8 cellular contexts compared by ENCODE assay signal in genomic region chr4:102430511-102430910, GRCh38.
A peak's percentile ranks its signal among the peaks of the same experiment; 100 is the strongest.
DNase-seq lines count a peak whose midpoint lies in the region; ATAC-seq and TF ChIP-seq lines count a peak whose summit lies in the region.

No MANE protein-coding gene starts in this region.

- intact Hi-C loops in Right ventricle myocardium superior (cut with DNase I): no loop called here

- H3K36me3 Mint-ChIP-seq in T-cell: no peaks in the 10 kb centered on the region

- H3K36me3 ChIP-seq in right atrium auricular region: no peaks in the 10 kb centered on the region

- H3K27me3 ChIP-seq in right atrium auricular region: no peaks in the 10 kb centered on the region

- H3K27ac Mint-ChIP-seq in T-cell: peak overlapping the region in 1 of 2 donors; percentile 80

- H3K4me1 ChIP-seq in right atrium auricular region: no peaks in the 10 kb centered on the region

- H3K27me3 Mint-ChIP-seq in T-cell: no peaks in the 10 kb centered on the region

- no peak for DNase-seq in right atrium auricular region (ENCODE audit: low spot score)
- DNase-seq in Right ventricle myocardium superior: no peak
- DNase-seq in T-cell: no peak
- peak; percentile 35 for DNase-seq in fibroblast of villous mesenchyme (ENCODE audit: low read depth)
- DNase-seq in retinal pigment epithelial cell (ENCODE audit: low read depth): no peak
- DNase-seq in NCI-H146 (lab: John Stamatoyannopoulos, UW): no peak
- no peak for DNase-seq in effector CD4-positive, alpha-beta T cell
- DNase-seq in activated gamma-delta T cell treated with Interleukin-2 at 50 U/mL for 16 hours: no peak

- no peaks in the 10 kb centered on the region for H3K9me3 ChIP-seq in right atrium auricular region

- peak overlapping the region; percentile 38 to 66 for H3K27ac ChIP-seq in right atrium auricular region

- CTCF ChIA-PET in T-cell (lab: Charles Lee): interaction anchor here (0.5 to 3.1 kb wide), 71 partner anchors 10 to 1477 kb away, joined by 3 to 17 read pairs (median 4); partner anchors contain the start of genes BDH2 (in 1 of the 2), CISD2 (in 1 of the 2), NFKB1 (in 1 of the 2) and SLC39A8 (in 1 of the 2)

- H3K4me3 ChIP-seq in right atrium auricular region (peak overlapping the region; percentile 44 to 61), fibroblast of villous mesenchyme (ENCODE audit: low read depth, low read length) (peak overlapping the region; percentile 65), retinal pigment epithelial cell (ENCODE audit: low read length) (peak overlapping the region; percentile 66)

- H3K9me3 Mint-ChIP-seq in T-cell: no peaks in the 10 kb centered on the region

- TF ChIP-seq CTCF in right atrium auricular region (IDR thresholded peaks at IDR 0.05) (no peak), fibroblast of villous mesenchyme (IDR thresholded peaks at IDR 0.05; ENCODE audit: insufficient read depth, low read depth, low read length) (no peak), retinal pigment epithelial cell (conservative IDR thresholded peaks at IDR 0.05; ENCODE audit: low read depth, low read length) (no peak)

- H3K4me3 Mint-ChIP-seq in T-cell: peak overlapping the region; percentile 87 to 92 (median 89)

- H3K4me1 Mint-ChIP-seq in T-cell: peaks cover 0 to 7% (median 5%) of the 10 kb centered on the region in 3 donors

- ATAC-seq in Right ventricle myocardium superior (ENCODE audit: poor library complexity) (no peak), T-cell (replicated peaks in 1 of 4) (no peak)

- POLR2A ChIA-PET in T-cell (lab: Charles Lee): interaction anchor here (0.6 to 1.6 kb wide), 12 partner anchors 10 to 903 kb away, joined by 3 to 12 read pairs (median 5); partner anchors contain the start of gene NFKB1 (in 1 of the 2)
